ENCODE assay signal across 9 cellular contexts in genomic region chr17:11712445-11712844, GRCh38.
"Had no signal": no experiment of that assay in that cellular context is flagged by ENCODE, and none has a peak within 500 bp of the region (broad histone marks: within the 10 kb centered on the region; RNA-seq: fewer than 3 reads in every experiment).

No MANE protein-coding gene starts in this region.

- H3K4me2 ChIP-seq: GM23338, KMS-11 had no signal

- H3K9ac ChIP-seq: KMS-11 had no signal

- H3K4me3 ChIP-seq: GM23338, K562 had no signal

- DNase-seq: H9, HCEC 1CT, IMR-90 had no signal

- ATAC-seq: GM23338, K562 had no signal

- FAIRE-seq: H1, H54, K562 had no signal

- H3K27ac ChIP-seq: HL-60, KMS-11 had no signal

- H2AFZ ChIP-seq: GM23338 had no signal
